Comparison of ENCODE assay signal across 1 cellular context in genomic region chr2:42342795-42343241, GRCh38.
A peak's percentile ranks its signal among the peaks of the same experiment; 100 is the strongest.
TF ChIP-seq lines count a peak whose summit lies in the region.

No MANE protein-coding gene starts in this region.

TF ChIP-seq in HepG2, 621 proteins besides CTCF, POLR2A, EP300 and RAD21 (continued from another document):
- no peak for TF ChIP-seq ZBTB40 (IDR thresholded peaks at IDR 0.05)
- TF ChIP-seq ZBTB40 (CRISPR knock-in tag; IDR thresholded peaks at IDR 0.05): 0 out of 2 replicates have a peak, but pooled peaks have one; percentile 17
- no peak for TF ChIP-seq BORCS8-MEF2B (CRISPR knock-in tag; IDR thresholded peaks at IDR 0.05)
- TF ChIP-seq, protein P1, sequence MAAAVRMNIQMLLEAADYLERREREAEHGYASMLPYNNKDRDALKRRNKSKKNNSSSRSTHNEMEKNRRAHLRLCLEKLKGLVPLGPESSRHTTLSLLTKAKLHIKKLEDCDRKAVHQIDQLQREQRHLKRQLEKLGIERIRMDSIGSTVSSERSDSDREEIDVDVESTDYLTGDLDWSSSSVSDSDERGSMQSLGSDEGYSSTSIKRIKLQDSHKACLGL (CRISPR knock-in tag; IDR thresholded peaks at IDR 0.05): no peak
- TF ChIP-seq, protein P2, sequence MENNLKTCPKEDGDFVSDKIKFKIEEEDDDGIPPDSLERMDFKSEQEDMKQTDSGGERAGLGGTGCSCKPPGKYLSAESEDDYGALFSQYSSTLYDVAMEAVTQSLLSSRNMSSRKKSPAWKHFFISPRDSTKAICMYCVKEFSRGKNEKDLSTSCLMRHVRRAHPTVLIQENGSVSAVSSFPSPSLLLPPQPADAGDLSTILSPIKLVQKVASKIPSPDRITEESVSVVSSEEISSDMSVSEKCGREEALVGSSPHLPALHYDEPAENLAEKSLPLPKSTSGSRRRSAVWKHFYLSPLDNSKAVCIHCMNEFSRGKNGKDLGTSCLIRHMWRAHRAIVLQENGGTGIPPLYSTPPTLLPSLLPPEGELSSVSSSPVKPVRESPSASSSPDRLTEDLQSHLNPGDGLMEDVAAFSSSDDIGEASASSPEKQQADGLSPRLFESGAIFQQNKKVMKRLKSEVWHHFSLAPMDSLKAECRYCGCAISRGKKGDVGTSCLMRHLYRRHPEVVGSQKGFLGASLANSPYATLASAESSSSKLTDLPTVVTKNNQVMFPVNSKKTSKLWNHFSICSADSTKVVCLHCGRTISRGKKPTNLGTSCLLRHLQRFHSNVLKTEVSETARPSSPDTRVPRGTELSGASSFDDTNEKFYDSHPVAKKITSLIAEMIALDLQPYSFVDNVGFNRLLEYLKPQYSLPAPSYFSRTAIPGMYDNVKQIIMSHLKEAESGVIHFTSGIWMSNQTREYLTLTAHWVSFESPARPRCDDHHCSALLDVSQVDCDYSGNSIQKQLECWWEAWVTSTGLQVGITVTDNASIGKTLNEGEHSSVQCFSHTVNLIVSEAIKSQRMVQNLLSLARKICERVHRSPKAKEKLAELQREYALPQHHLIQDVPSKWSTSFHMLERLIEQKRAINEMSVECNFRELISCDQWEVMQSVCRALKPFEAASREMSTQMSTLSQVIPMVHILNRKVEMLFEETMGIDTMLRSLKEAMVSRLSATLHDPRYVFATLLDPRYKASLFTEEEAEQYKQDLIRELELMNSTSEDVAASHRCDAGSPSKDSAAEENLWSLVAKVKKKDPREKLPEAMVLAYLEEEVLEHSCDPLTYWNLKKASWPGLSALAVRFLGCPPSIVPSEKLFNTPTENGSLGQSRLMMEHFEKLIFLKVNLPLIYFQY (CRISPR knock-in tag; IDR thresholded peaks at IDR 0.05; ENCODE audit: borderline replicate concordance): no peak
- TF ChIP-seq LCORL (IDR thresholded peaks at IDR 0.05): no peak
- TF ChIP-seq LCORL (CRISPR knock-in tag; IDR thresholded peaks at IDR 0.05): no peak
- TF ChIP-seq, protein P3, sequence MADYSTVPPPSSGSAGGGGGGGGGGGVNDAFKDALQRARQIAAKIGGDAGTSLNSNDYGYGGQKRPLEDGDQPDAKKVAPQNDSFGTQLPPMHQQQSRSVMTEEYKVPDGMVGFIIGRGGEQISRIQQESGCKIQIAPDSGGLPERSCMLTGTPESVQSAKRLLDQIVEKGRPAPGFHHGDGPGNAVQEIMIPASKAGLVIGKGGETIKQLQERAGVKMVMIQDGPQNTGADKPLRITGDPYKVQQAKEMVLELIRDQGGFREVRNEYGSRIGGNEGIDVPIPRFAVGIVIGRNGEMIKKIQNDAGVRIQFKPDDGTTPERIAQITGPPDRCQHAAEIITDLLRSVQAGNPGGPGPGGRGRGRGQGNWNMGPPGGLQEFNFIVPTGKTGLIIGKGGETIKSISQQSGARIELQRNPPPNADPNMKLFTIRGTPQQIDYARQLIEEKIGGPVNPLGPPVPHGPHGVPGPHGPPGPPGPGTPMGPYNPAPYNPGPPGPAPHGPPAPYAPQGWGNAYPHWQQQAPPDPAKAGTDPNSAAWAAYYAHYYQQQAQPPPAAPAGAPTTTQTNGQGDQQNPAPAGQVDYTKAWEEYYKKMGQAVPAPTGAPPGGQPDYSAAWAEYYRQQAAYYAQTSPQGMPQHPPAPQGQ (CRISPR knock-in tag; IDR thresholded peaks at IDR 0.05; ENCODE audit: borderline replicate concordance): no peak
- no peak for TF ChIP-seq ZNF883 (CRISPR knock-in tag; IDR thresholded peaks at IDR 0.05; ENCODE audit: not compliant biosample characterization)
- TF ChIP-seq NFE2 (CRISPR knock-in tag; IDR thresholded peaks at IDR 0.05): no peak
- 0 out of 2 replicates have a peak, but pooled peaks have one; percentile 18 for TF ChIP-seq GABPB1 (CRISPR knock-in tag; IDR thresholded peaks at IDR 0.05)
- 0 out of 2 replicates have a peak, but pooled peaks have one; percentile 32 for TF ChIP-seq ZSCAN21 (CRISPR knock-in tag; IDR thresholded peaks at IDR 0.05; ENCODE audit: borderline replicate concordance)
- TF ChIP-seq NFIB (CRISPR knock-in tag; IDR thresholded peaks at IDR 0.05; ENCODE audit: borderline replicate concordance): 0 out of 2 replicates have a peak, but pooled peaks have one; percentile 76
- TF ChIP-seq TOE1 (CRISPR knock-in tag; IDR thresholded peaks at IDR 0.05): no peak
- TF ChIP-seq NRL (CRISPR knock-in tag; IDR thresholded peaks at IDR 0.05; ENCODE audit: borderline replicate concordance): peak; percentile 45
- TF ChIP-seq CBFB (CRISPR knock-in tag; IDR thresholded peaks at IDR 0.05): no peak
- TF ChIP-seq FOXJ3 (CRISPR knock-in tag; IDR thresholded peaks at IDR 0.05; ENCODE audit: borderline replicate concordance): no peak
- TF ChIP-seq ZNF619 (CRISPR knock-in tag; IDR thresholded peaks at IDR 0.05): no peak
- TF ChIP-seq ZC3H4 (CRISPR knock-in tag; IDR thresholded peaks at IDR 0.05; ENCODE audit: borderline replicate concordance): peak; percentile 31; the same call in 1 of the 2 replicates
- TF ChIP-seq, protein P4, sequence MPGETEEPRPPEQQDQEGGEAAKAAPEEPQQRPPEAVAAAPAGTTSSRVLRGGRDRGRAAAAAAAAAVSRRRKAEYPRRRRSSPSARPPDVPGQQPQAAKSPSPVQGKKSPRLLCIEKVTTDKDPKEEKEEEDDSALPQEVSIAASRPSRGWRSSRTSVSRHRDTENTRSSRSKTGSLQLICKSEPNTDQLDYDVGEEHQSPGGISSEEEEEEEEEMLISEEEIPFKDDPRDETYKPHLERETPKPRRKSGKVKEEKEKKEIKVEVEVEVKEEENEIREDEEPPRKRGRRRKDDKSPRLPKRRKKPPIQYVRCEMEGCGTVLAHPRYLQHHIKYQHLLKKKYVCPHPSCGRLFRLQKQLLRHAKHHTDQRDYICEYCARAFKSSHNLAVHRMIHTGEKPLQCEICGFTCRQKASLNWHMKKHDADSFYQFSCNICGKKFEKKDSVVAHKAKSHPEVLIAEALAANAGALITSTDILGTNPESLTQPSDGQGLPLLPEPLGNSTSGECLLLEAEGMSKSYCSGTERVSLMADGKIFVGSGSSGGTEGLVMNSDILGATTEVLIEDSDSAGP (CRISPR knock-in tag; IDR thresholded peaks at IDR 0.05; ENCODE audit: borderline replicate concordance): peak; percentile 28; the same call in 1 of the 2 replicates
- 0 out of 2 replicates have a peak, but pooled peaks have one; percentile 10 for TF ChIP-seq ZNF329 (CRISPR knock-in tag; IDR thresholded peaks at IDR 0.05; ENCODE audit: low read depth)
- no peak for TF ChIP-seq SETDB1 (CRISPR knock-in tag; IDR thresholded peaks at IDR 0.05; ENCODE audit: borderline replicate concordance)
- TF ChIP-seq ZNF605 (CRISPR knock-in tag; IDR thresholded peaks at IDR 0.05): peak; percentile 21; the same call in 1 of the 2 replicates
- TF ChIP-seq ZNF703 (CRISPR knock-in tag; IDR thresholded peaks at IDR 0.05; ENCODE audit: borderline replicate concordance): no peak
- TF ChIP-seq ZNF710 (CRISPR knock-in tag; IDR thresholded peaks at IDR 0.05; ENCODE audit: borderline replicate concordance): no peak
- peak; percentile 2; the same call in 1 of the 2 replicates for TF ChIP-seq FOSL2 (CRISPR knock-in tag; IDR thresholded peaks at IDR 0.05)
- TF ChIP-seq, protein P5, sequence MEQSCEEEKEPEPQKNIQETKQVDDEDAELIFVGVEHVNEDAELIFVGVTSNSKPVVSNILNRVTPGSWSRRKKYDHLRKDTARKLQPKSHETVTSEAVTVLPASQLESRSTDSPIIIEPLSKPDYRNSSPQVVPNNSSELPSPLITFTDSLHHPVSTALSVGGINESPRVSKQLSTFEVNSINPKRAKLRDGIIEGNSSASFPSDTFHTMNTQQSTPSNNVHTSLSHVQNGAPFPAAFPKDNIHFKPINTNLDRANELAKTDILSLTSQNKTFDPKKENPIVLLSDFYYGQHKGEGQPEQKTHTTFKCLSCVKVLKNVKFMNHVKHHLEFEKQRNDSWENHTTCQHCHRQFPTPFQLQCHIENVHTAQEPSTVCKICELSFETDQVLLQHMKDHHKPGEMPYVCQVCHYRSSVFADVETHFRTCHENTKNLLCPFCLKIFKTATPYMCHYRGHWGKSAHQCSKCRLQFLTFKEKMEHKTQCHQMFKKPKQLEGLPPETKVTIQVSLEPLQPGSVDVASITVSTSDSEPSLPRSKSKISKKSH (CRISPR knock-in tag; IDR thresholded peaks at IDR 0.05; ENCODE audit: borderline replicate concordance): peak; percentile 51; the same call in 1 of the 2 replicates
